9 cellular contexts compared by ENCODE assay signal in genomic region chr19:53882391-53883050, GRCh38. TPM values are rescaled to one million over a fixed set of nuclear protein-coding genes. Genes with fewer than 3 reads are reported as not detected.
A peak's percentile ranks its signal among the peaks of the same experiment; 100 is the strongest.
DNase-seq lines count a peak whose midpoint lies in the region; ATAC-seq and TF ChIP-seq lines count a peak whose summit lies in the region.
"Had no signal": no experiment of that assay in that cellular context is flagged by ENCODE, and none has a peak within 500 bp of the region (broad histone marks: within the 10 kb centered on the region; RNA-seq: fewer than 3 reads in every experiment).

No MANE protein-coding gene starts in this region.

- H3K4me1 ChIP-seq in PC-9 (replicated peaks; ENCODE audit: insufficient read depth): peaks cover 22% of the 10 kb centered on the region
- peaks cover 8% of the 10 kb centered on the region for H3K4me1 ChIP-seq in fibroblast of lung (ENCODE audit: control insufficient read depth, extremely low read depth, insufficient read depth, low read length)
- peaks cover 13% of the 10 kb centered on the region for H3K4me1 ChIP-seq in parathyroid adenoma

- no peaks in the 10 kb centered on the region for H3K36me3 Mint-ChIP-seq in activated CD4-positive, alpha-beta T cell treated with anti-CD3 and anti-CD28 coated beads, Interleukin-2, amount 10 ng/mL, durations not matched to agents 7 days and 5 days (ENCODE audit: low read depth)

- ATAC-seq in GM21723 (IDR thresholded peaks at IDR 0.05; ENCODE audit: unreplicated experiment) (no peak), GM19351 (IDR thresholded peaks at IDR 0.05; ENCODE audit: unreplicated experiment) (no peak), HG02642 (IDR thresholded peaks at IDR 0.05; ENCODE audit: poor library complexity, unreplicated experiment) (no peak)

- POLR2A ChIA-PET in activated CD4-positive, alpha-beta T cell treated with anti-CD3 and anti-CD28 coated beads, Interleukin-2, amount 10 ng/mL, durations not matched to agents 7 days and 5 days (lab: Charles Lee): no interaction called here
- POLR2A ChIA-PET in PC-9 (lab: Charles Lee; ENCODE audit: unreplicated experiment): interaction anchor here (0.6 to 1.4 kb wide), 5 partner anchors 10 to 97 kb away, joined by 3 to 18 read pairs (median 8); partner anchors contain the start of gene MYADM

- CTCF ChIA-PET in activated CD4-positive, alpha-beta T cell treated with anti-CD3 and anti-CD28 coated beads, Interleukin-2, amount 10 ng/mL, durations not matched to agents 7 days and 5 days (lab: Charles Lee): interaction anchor here (1.0 to 1.7 kb wide), 4 partner anchors 12 to 19 kb away, joined by 3 to 7 read pairs (median 4); no protein-coding TSS in a partner anchor
- CTCF ChIA-PET in PC-9 (lab: Charles Lee): interaction anchor here (0.6 to 0.8 kb wide), 3 partner anchors 38 to 148 kb away, joined by 3 to 6 read pairs (median 4); no protein-coding TSS in a partner anchor

- TF ChIP-seq CTCF in PC-9 (conservative IDR thresholded peaks at IDR 0.05): 0 out of 2 replicates have a peak, but pooled peaks have one; percentile 15
- no peak for TF ChIP-seq CTCF in fibroblast of lung (conservative IDR thresholded peaks at IDR 0.05 in 1 of 2, IDR thresholded peaks at IDR 0.05 in 1 of 2; ENCODE audit: low read depth in 1 of 2, low read length in 2 of 2)
- TF ChIP-seq CTCF in parathyroid adenoma (IDR thresholded peaks at IDR 0.05): no peak

- H3K79me2 ChIP-seq in PC-9 (ENCODE audit: low read depth): no peaks in the 10 kb centered on the region
- no peaks in the 10 kb centered on the region for H3K79me2 ChIP-seq in fibroblast of lung (ENCODE audit: control insufficient read depth, insufficient read depth, low read length)
- H3K79me2 ChIP-seq in parathyroid adenoma: no peaks in the 10 kb centered on the region

- H3K9me2 ChIP-seq in PC-9 (ENCODE audit: insufficient read depth): no peaks in the 10 kb centered on the region

- H2AFZ ChIP-seq in PC-9 (peak overlapping the region; percentile 86), fibroblast of lung (ENCODE audit: low read length) (no peak overlapping the region), parathyroid adenoma (peak overlapping the region; percentile 81)

- H3K36me3 ChIP-seq in PC-9 (ENCODE audit: low read depth) (no peaks in the 10 kb centered on the region), fibroblast of lung (ENCODE audit: control insufficient read depth, insufficient read depth, low read length) (no peaks in the 10 kb centered on the region), parathyroid adenoma (ENCODE audit: control insufficient read depth, insufficient read depth, low read length) (no peaks in the 10 kb centered on the region)

- intact Hi-C loops in PC-9 (cut with micrococcal nuclease; ENCODE audit: unreplicated experiment): loop anchor here (1.0 to 5.0 kb wide), 2 partner anchors 40 to 140 kb away; no protein-coding TSS in a partner anchor

- peak overlapping the region; percentile 61 for H3K4me3 ChIP-seq in PC-9
- H3K4me3 ChIP-seq in fibroblast of lung (replicated peaks in 1 of 4; ENCODE audit: control extremely low read depth in 1 of 4, insufficient read depth in 1 of 4, low read depth in 3 of 4, low read length in 4 of 4): peak overlapping the region in 1 of 4 experiments; percentile 48
- peak overlapping the region; percentile 65 for H3K4me3 ChIP-seq in parathyroid adenoma (ENCODE audit: low read depth, low read length)

- H3K4me2 ChIP-seq in PC-9 (peak overlapping the region; percentile 90), fibroblast of lung (ENCODE audit: extremely low read depth, insufficient read depth, low read length) (peak overlapping the region; percentile 64), parathyroid adenoma (ENCODE audit: low read length) (peak overlapping the region; percentile 75)

- H3K27me3 Mint-ChIP-seq in activated CD4-positive, alpha-beta T cell treated with anti-CD3 and anti-CD28 coated beads, Interleukin-2, amount 10 ng/mL, durations not matched to agents 7 days and 5 days: peaks cover 35% of the 10 kb centered on the region

- H3K27ac ChIP-seq in PC-9: no peak overlapping the region
- no peak overlapping the region for H3K27ac ChIP-seq in fibroblast of lung (ENCODE audit: insufficient read depth, low read length)
- peak overlapping the region; percentile 69 for H3K27ac ChIP-seq in parathyroid adenoma

- no peak for DNase-seq in activated CD4-positive, alpha-beta T cell treated with anti-CD3 and anti-CD28 coated beads, Interleukin-2, amount 10 ng/mL, durations not matched to agents 7 days and 5 days
- DNase-seq in activated CD4-positive, alpha-beta T cell treated with anti-CD3 and anti-CD28 coated beads, Interleukin-2, amount 50 U/mL, for 48 hours: no peak
- DNase-seq in PC-9 (no peak), fibroblast of lung (ENCODE audit: low read depth in 2 of 2) (no peak)

- H4K20me1 ChIP-seq in PC-9 (ENCODE audit: insufficient read depth): no peaks in the 10 kb centered on the region
- H4K20me1 ChIP-seq in fibroblast of lung (ENCODE audit: control insufficient read depth, extremely low read depth, insufficient read depth, low read length): no peaks in the 10 kb centered on the region

- H3K9ac ChIP-seq in fibroblast of lung (ENCODE audit: insufficient read depth, low read length): no peak overlapping the region
- H3K9ac ChIP-seq in parathyroid adenoma: no peak overlapping the region

- no peak overlapping the region for H3K27ac Mint-ChIP-seq in activated CD4-positive, alpha-beta T cell treated with anti-CD3 and anti-CD28 coated beads, Interleukin-2, amount 10 ng/mL, durations not matched to agents 7 days and 5 days

- H3K9me3 Mint-ChIP-seq in activated CD4-positive, alpha-beta T cell treated with anti-CD3 and anti-CD28 coated beads, Interleukin-2, amount 10 ng/mL, durations not matched to agents 7 days and 5 days: no peaks in the 10 kb centered on the region

- H3K4me3 Mint-ChIP-seq in activated CD4-positive, alpha-beta T cell treated with anti-CD3 and anti-CD28 coated beads, Interleukin-2, amount 10 ng/mL, durations not matched to agents 7 days and 5 days: peak overlapping the region; percentile 38

- H3F3A ChIP-seq in PC-9 (ENCODE audit: insufficient read depth, low read depth): peaks cover 19% of the 10 kb centered on the region

- H3K9me3 ChIP-seq in PC-9 (ENCODE audit: insufficient read depth, low read depth) (no peaks in the 10 kb centered on the region), fibroblast of lung (ENCODE audit: control insufficient read depth, insufficient read depth, low read depth, low read length) (no peaks in the 10 kb centered on the region), parathyroid adenoma (ENCODE audit: control insufficient read depth, low read length) (no peaks in the 10 kb centered on the region)

- H3K27me3 ChIP-seq in PC-9 (ENCODE audit: insufficient read depth, low read depth) (no peaks in the 10 kb centered on the region), fibroblast of lung (ENCODE audit: control insufficient read depth, insufficient read depth, low read length) (peaks cover 47% of the 10 kb centered on the region), parathyroid adenoma (ENCODE audit: control insufficient read depth, insufficient read depth, low read length) (no peaks in the 10 kb centered on the region)

- H3K4me1 Mint-ChIP-seq in activated CD4-positive, alpha-beta T cell treated with anti-CD3 and anti-CD28 coated beads, Interleukin-2, amount 10 ng/mL, durations not matched to agents 7 days and 5 days: peaks cover 24% of the 10 kb centered on the region

- BruUV-seq in PC-9 (replicated peaks; lab: Mats Ljungman, UMichigan): no TSS peak

RNA-seq across cellular contexts. Expression of gene PRKCG, which starts 0.5 kb away (rescaled TPM):
- total RNA-seq in activated CD4-positive, alpha-beta T cell treated with anti-CD3 and anti-CD28 coated beads, Interleukin-2, amount 10 ng/mL, durations not matched to agents 7 days and 5 days: under 1 TPM; 0.40 to 0.45 TPM
- total RNA-seq in PC-9 (2021) (5.9 TPM in 2 replicates), fibroblast of lung (not detected in 2 replicates)
- not detected in 2 replicates for polyA plus RNA-seq in fibroblast of lung
- polyA plus RNA-seq in fibroblast of lung (2012): not detected in 2 replicates
- 0.11 TPM in 1 of 2 replicates, not detected in the other for polyA minus RNA-seq in fibroblast of lung (ENCODE audit: low replicate concordance)

RNA-seq across cellular contexts. Expression of gene MYADM, which starts 14.8 kb away (rescaled TPM):
- 100 to 1,000 TPM; 107 to 122 TPM for total RNA-seq in activated CD4-positive, alpha-beta T cell treated with anti-CD3 and anti-CD28 coated beads, Interleukin-2, amount 10 ng/mL, durations not matched to agents 7 days and 5 days
- 230 and 238 TPM in 2 replicates for total RNA-seq in PC-9 (2021)
- total RNA-seq in fibroblast of lung: 3.1 and 9.1 TPM in 2 replicates
- 46.0 and 51.5 TPM in 2 replicates for polyA plus RNA-seq in fibroblast of lung
- polyA plus RNA-seq in fibroblast of lung (2012): 138 and 198 TPM in 2 replicates
- 301 and 407 TPM in 2 replicates for polyA minus RNA-seq in fibroblast of lung (ENCODE audit: low replicate concordance)

RNA-seq across cellular contexts. Expression of gene CACNG7, which starts 26.6 kb away (rescaled TPM):
- not detected for total RNA-seq in activated CD4-positive, alpha-beta T cell treated with anti-CD3 and anti-CD28 coated beads, Interleukin-2, amount 10 ng/mL, durations not matched to agents 7 days and 5 days
- not detected in 2 replicates for total RNA-seq in PC-9 (2021)
- 0.17 and 0.26 TPM in 2 replicates for total RNA-seq in fibroblast of lung
- polyA plus RNA-seq in fibroblast of lung: 0.68 and 3.2 TPM in 2 replicates
- polyA plus RNA-seq in fibroblast of lung (2012): 0.56 and 2.8 TPM in 2 replicates
- polyA minus RNA-seq in fibroblast of lung (ENCODE audit: low replicate concordance): 0.27 and 6.6 TPM in 2 replicates
- total RNA-seq: renal cortical epithelial cell had no signal

RNA-seq across cellular contexts. Expression of gene NLRP12, which starts 58.4 kb away (rescaled TPM):
- not detected for total RNA-seq in activated CD4-positive, alpha-beta T cell treated with anti-CD3 and anti-CD28 coated beads, Interleukin-2, amount 10 ng/mL, durations not matched to agents 7 days and 5 days
- total RNA-seq in PC-9 (2021) (0.20 and 0.37 TPM in 2 replicates), fibroblast of lung (under 0.01 TPM in 1 of 2 replicates, not detected in the other)
- not detected in 2 replicates for polyA plus RNA-seq in fibroblast of lung
- polyA plus RNA-seq in fibroblast of lung (2012): not detected in 2 replicates
- polyA minus RNA-seq in fibroblast of lung (ENCODE audit: low replicate concordance): not detected in 2 replicates

Comparison
In these comparisons a context has a peak if more than half of its experiments do, and no peak if none do; other contexts are left out.
1. RNA of gene MYADM, which starts 14.8 kb away (total RNA-seq): 230 to 238 TPM in PC-9 and 107 to 122 TPM in activated CD4-positive, alpha-beta T cell treated with anti-CD3 and anti-CD28 coated beads, Interleukin-2, amount 10 ng/mL, durations not matched to agents 7 days and 5 days; 3.1 to 9.1 TPM in fibroblast of lung; every median in the first group is over 10 times any median in the second.
2. Peak in every context shown above with its lines, with median percentiles within 50 percentile points of each other: H3K4me2 ChIP-seq.